8 cellular contexts compared by ENCODE assay signal in the genomic region with DNA sequence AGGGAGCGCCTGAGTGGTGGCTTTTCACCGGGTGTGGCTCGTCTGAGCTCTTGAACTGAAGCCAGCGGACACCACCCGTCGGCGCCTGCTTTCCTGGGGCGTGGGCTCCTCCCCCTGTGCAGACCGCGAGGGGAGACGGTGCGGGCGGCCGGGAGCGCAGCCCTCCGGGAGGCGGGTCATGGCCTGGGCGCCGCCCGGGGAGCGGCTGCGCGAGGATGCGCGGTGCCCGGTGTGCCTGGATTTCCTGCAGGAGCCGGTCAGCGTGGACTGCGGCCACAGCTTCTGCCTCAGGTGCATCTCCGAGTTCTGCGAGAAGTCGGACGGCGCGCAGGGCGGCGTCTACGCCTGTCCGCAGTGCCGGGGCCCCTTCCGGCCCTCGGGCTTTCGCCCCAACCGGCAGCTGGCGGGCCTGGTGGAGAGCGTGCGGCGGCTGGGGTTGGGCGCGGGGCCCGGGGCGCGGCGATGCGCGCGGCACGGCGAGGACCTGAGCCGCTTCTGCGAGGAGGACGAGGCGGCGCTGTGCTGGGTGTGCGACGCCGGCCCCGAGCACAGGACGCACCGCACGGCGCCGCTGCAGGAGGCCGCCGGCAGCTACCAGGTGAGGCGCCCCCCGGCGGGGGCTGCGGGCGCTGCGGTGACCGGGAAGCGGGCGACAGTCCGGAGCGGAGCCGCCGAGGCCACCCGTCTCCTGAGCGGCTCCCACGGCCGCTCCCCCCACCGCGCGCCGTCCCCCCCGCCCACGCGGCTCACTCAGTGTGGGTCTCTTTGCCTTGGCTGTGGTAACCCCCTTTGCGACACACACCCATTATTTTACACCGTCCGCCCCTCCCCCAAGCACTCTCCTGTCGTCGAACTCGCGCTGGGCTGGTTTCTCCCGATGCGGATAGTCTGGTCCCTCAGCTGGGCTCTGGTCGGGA. TPM values are rescaled to one million over a fixed set of nuclear protein-coding genes. Genes with fewer than 3 reads are reported as not detected.
A peak's percentile ranks its signal among the peaks of the same experiment; 100 is the strongest.
DNase-seq lines count a peak whose midpoint lies in the region; ATAC-seq, FAIRE-seq and TF ChIP-seq lines count a peak whose summit lies in the region.

A gene with protein sequence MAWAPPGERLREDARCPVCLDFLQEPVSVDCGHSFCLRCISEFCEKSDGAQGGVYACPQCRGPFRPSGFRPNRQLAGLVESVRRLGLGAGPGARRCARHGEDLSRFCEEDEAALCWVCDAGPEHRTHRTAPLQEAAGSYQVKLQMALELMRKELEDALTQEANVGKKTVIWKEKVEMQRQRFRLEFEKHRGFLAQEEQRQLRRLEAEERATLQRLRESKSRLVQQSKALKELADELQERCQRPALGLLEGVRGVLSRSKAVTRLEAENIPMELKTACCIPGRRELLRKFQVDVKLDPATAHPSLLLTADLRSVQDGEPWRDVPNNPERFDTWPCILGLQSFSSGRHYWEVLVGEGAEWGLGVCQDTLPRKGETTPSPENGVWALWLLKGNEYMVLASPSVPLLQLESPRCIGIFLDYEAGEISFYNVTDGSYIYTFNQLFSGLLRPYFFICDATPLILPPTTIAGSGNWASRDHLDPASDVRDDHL (plus strand): TSS at position 119 of the 917 bp plus-strand sequence. CDS start 60 bp downstream, at position 179.

- H3K27ac Mint-ChIP-seq in astrocyte (ENCODE audit: unreplicated experiment), result peak within 1 kb of the TSS; percentile 80

- peak within 1 kb of the TSS; percentile 90 for H3K4me3 Mint-ChIP-seq in astrocyte (ENCODE audit: unreplicated experiment)

- TF ChIP-seq CTCF in BE2C (IDR thresholded peaks at IDR 0.05; ENCODE audit: low read depth, low read length) (0 out of 2 replicates have a peak, but pooled peaks have one; percentile 14), astrocyte (IDR thresholded peaks at IDR 0.05; ENCODE audit: insufficient read depth, low read depth, low read length) (no peak), right lobe of liver (IDR thresholded peaks at IDR 0.05) (peak in 1 of 4 donors; percentile 41), tibial artery (IDR thresholded peaks at IDR 0.05) (no peak)

- no peak for TF ChIP-seq POLR2A in right lobe of liver (IDR thresholded peaks at IDR 0.05)

- 4% methylated on average over 30 of the region's 109 CpGs for WGBS in right lobe of liver (ENCODE audit: insufficient coverage, low coverage, low lambda C conversion rate, missing lambda C conversion rate)

- H3K27me3 ChIP-seq in BE2C, result peaks cover 11% of the 10 kb centered on the region; the same call in 1 of the 2 replicates
- no peaks in the 10 kb centered on the region for H3K27me3 ChIP-seq in astrocyte (ENCODE audit: insufficient read depth, low read length)
- H3K27me3 ChIP-seq in right lobe of liver, result no peaks in the 10 kb centered on the region
- peaks cover 0 to 18% of the 10 kb centered on the region in 2 donors for H3K27me3 ChIP-seq in tibial artery

- no peak for FAIRE-seq in astrocyte (lab: Jason Lieb, UNC)

- H3K4me1 ChIP-seq in BE2C (no peaks in the 10 kb centered on the region), astrocyte (ENCODE audit: insufficient read depth, low read length) (no peaks in the 10 kb centered on the region), right lobe of liver (no peaks in the 10 kb centered on the region), tibial artery (peaks cover 0 to 11% (median 0%) of the 10 kb centered on the region in 4 donors)

- H3K27ac ChIP-seq in astrocyte (ENCODE audit: low read depth, low read length), result no peak within 1 kb of the TSS
- no peak within 1 kb of the TSS for H3K27ac ChIP-seq in right lobe of liver
- no peak within 1 kb of the TSS for H3K27ac ChIP-seq in tibial artery

- peaks cover 5% of the 10 kb centered on the region for H3K9me3 Mint-ChIP-seq in astrocyte (ENCODE audit: unreplicated experiment)

- H2AFZ ChIP-seq in astrocyte (ENCODE audit: low read depth, low read length), result peak within 1 kb of the TSS; percentile 73

- H3K36me3 ChIP-seq in BE2C (no peaks in the 10 kb centered on the region), astrocyte (ENCODE audit: insufficient read depth, low read length) (no peaks in the 10 kb centered on the region), right lobe of liver (no peaks in the 10 kb centered on the region), tibial artery (no peaks in the 10 kb centered on the region)

- H3K9me3 ChIP-seq in BE2C (no peaks in the 10 kb centered on the region), astrocyte (ENCODE audit: insufficient read depth, low read depth, low read length) (no peaks in the 10 kb centered on the region), right lobe of liver (no peaks in the 10 kb centered on the region), tibial artery (no peaks in the 10 kb centered on the region)

- peak within 1 kb of the TSS; percentile 80 for H3K4me2 ChIP-seq in astrocyte (ENCODE audit: low read length)

- H3K9ac ChIP-seq in astrocyte (ENCODE audit: low read length), result peak within 1 kb of the TSS; percentile 61

- no peaks in the 10 kb centered on the region for H3K27me3 Mint-ChIP-seq in astrocyte (ENCODE audit: low read depth, unreplicated experiment)

- intact Hi-C loops in right lobe of liver (cut with DNase I) (no loop called here), tibial artery (cut with DNase I; ENCODE audit: low total_unique reads) (no loop called here)

- H4K20me1 ChIP-seq in astrocyte (ENCODE audit: insufficient read depth, low read length), result no peaks in the 10 kb centered on the region

- H3K4me1 Mint-ChIP-seq in astrocyte (ENCODE audit: low read depth, unreplicated experiment), result no peaks in the 10 kb centered on the region

- H3K36me3 Mint-ChIP-seq in astrocyte (ENCODE audit: low read depth, unreplicated experiment), result no peaks in the 10 kb centered on the region

- H3K79me2 ChIP-seq in astrocyte (ENCODE audit: insufficient read depth, low read length), result no peaks in the 10 kb centered on the region

- H3K4me3 ChIP-seq in BE2C (ENCODE audit: low read depth, low read length), result peak within 1 kb of the TSS; percentile 43
- H3K4me3 ChIP-seq in astrocyte (ENCODE audit: insufficient read depth, low read depth, low read length), result peak within 1 kb of the TSS; percentile 49
- peak within 1 kb of the TSS in 2 of 3 donors; percentile 22 to 42 for H3K4me3 ChIP-seq in right lobe of liver
- peak within 1 kb of the TSS; percentile 28 to 29 for H3K4me3 ChIP-seq in tibial artery

- ATAC-seq in GM21367 (IDR thresholded peaks at IDR 0.05; ENCODE audit: unreplicated experiment), result peak; percentile 89
- peak; percentile 21 to 50 (median 34) for ATAC-seq in right lobe of liver

- peak; percentile 61 for DNase-seq in BE2C
- peak; percentile 73 for DNase-seq in NCI-H510A treated with DMSO at 0.1 percent for 48 hours (lab: John Stamatoyannopoulos, UW)
- no peak for DNase-seq in astrocyte (ENCODE audit: low read depth)
- DNase-seq in right lobe of liver, result peak in 1 of 3 donors; percentile 37
- DNase-seq in tibial artery, result no peak
- DNase-seq in kidney glomerular epithelial cell (lab: John Stamatoyannopoulos, UW), result no peak
- no peak for DNase-seq in NCI-H1436 (lab: John Stamatoyannopoulos, UW)

RNA-seq across cellular contexts. Expression of the gene that starts here (rescaled TPM):
- 0.19 TPM for polyA plus RNA-seq in BE2C (2012; ENCODE audit: insufficient read depth, insufficient read length, low read depth)
- 20.6 and 31.0 TPM in 2 replicates for total RNA-seq in astrocyte
- total RNA-seq in right lobe of liver, result 1 to 10 TPM in 3 of 6 experiments, under 1 TPM in 2, not detected in 1; 0.29 to 5.5 (median 2.1) TPM

Comparison
In these comparisons a context has a peak if more than half of its experiments do, and no peak if none do; other contexts are left out.
1. DNase-seq: peak in BE2C (single experiment) and NCI-H510A treated with DMSO at 0.1 percent for 48 hours (single experiment); none in astrocyte (single experiment), tibial artery (0 of 2), kidney glomerular epithelial cell (single experiment) and NCI-H1436 (single experiment).
2. Peak in every context shown above with its lines, with median percentiles within 50 percentile points of each other: H3K4me3 ChIP-seq.